In genomic region chr4:169115897-169116254, GRCh38 we compare ENCODE assay signal across 8 cellular contexts.
DNase-seq lines count a peak whose midpoint lies in the region; ATAC-seq and TF ChIP-seq lines count a peak whose summit lies in the region.

No MANE protein-coding gene starts in this region.

- H3K27me3 ChIP-seq in upper lobe of left lung = no peaks in the 10 kb centered on the region

- intact Hi-C loops in left ventricle myocardium superior (cut with micrococcal nuclease) = no loop called here
- intact Hi-C loops in Right ventricle myocardium inferior (cut with DNase I) = no loop called here

- DNase-seq in left ventricle myocardium superior (no peak), Right ventricle myocardium inferior (ENCODE audit: missing footprints) (no peak), hepatic stellate cell (ENCODE audit: low spot score) (peak; percentile 81), upper lobe of left lung (peak in 1 of 2 donors; percentile 84), NCI-H128 (lab: John Stamatoyannopoulos, UW; ENCODE audit: unreplicated experiment) (no peak), NCI-H82 (lab: John Stamatoyannopoulos, UW) (no peak)
- DNase-seq in activated CD8-positive, alpha-beta memory T cell treated with anti-CD3 and anti-CD28 coated beads, Interleukin-2, amount 50 U/mL, for 48 hours = no peak

- peak overlapping the region in 3 of 4 donors; percentile 37 to 69 (median 53) for H3K27ac ChIP-seq in upper lobe of left lung

- 43 to 59% methylated on average over 4 of the region's 4 CpGs for WGBS in upper lobe of left lung, 2 donors

- peaks cover 5 to 60% (median 18%) of the 10 kb centered on the region in 4 donors for H3K36me3 ChIP-seq in upper lobe of left lung

- TF ChIP-seq CTCF in upper lobe of left lung (IDR thresholded peaks at IDR 0.05) = peak in 2 of 6 experiments; percentile 20 to 35

- ATAC-seq in left ventricle myocardium superior (peak; percentile 19), Right ventricle myocardium inferior (no peak), SK-N-SH treated with all-trans-retinoic acid at 6 μM for 48 hours (peak; percentile 92), upper lobe of left lung (ENCODE audit: low FRiP score in 2 of 2) (peak; percentile 65 to 88)

- H3K4me3 ChIP-seq in upper lobe of left lung = no peak overlapping the region

- no peak for TF ChIP-seq EP300 in upper lobe of left lung (IDR thresholded peaks at IDR 0.05)

- no peak for TF ChIP-seq POLR2A in upper lobe of left lung (IDR thresholded peaks at IDR 0.05)

- H3K4me1 ChIP-seq in upper lobe of left lung = peaks cover 0 to 13% (median 0%) of the 10 kb centered on the region in 4 donors

- no peaks in the 10 kb centered on the region for H3K9me3 ChIP-seq in upper lobe of left lung

TF ChIP-seq in SK-N-SH treated with all-trans-retinoic acid at 6 μM for 48 hours, 23 proteins besides CTCF, POLR2A, EP300 and RAD21:
- TF ChIP-seq CSDC2 (CRISPR knock-in tag; IDR thresholded peaks at IDR 0.05) (no peak), ZFP3 (CRISPR knock-in tag; IDR thresholded peaks at IDR 0.05) (no peak), RARB (CRISPR knock-in tag; IDR thresholded peaks at IDR 0.05) (no peak), OSR1 (CRISPR knock-in tag; IDR thresholded peaks at IDR 0.05) (no peak), TOX (CRISPR knock-in tag; IDR thresholded peaks at IDR 0.05; ENCODE audit: borderline replicate concordance) (no peak), ZC3H10 (CRISPR knock-in tag; IDR thresholded peaks at IDR 0.05) (no peak), POU6F1 (CRISPR knock-in tag; IDR thresholded peaks at IDR 0.05; ENCODE audit: borderline replicate concordance, low read depth) (no peak), CSRNP3 (CRISPR knock-in tag; IDR thresholded peaks at IDR 0.05) (no peak), SNAI2 (CRISPR knock-in tag; IDR thresholded peaks at IDR 0.05) (no peak), PPARA (CRISPR knock-in tag; IDR thresholded peaks at IDR 0.05; ENCODE audit: borderline replicate concordance) (no peak), ARNTL (CRISPR knock-in tag; IDR thresholded peaks at IDR 0.05; ENCODE audit: borderline replicate concordance, low read depth) (no peak), TCF4 (CRISPR knock-in tag; IDR thresholded peaks at IDR 0.05; ENCODE audit: borderline replicate concordance) (no peak), ZNF8 (CRISPR knock-in tag; IDR thresholded peaks at IDR 0.05) (no peak), ZNF70 (CRISPR knock-in tag; IDR thresholded peaks at IDR 0.05) (no peak), TSHZ2 (CRISPR knock-in tag; IDR thresholded peaks at IDR 0.05) (no peak), GLIS3 (CRISPR knock-in tag; IDR thresholded peaks at IDR 0.05) (no peak), ZFP30 (CRISPR knock-in tag; IDR thresholded peaks at IDR 0.05) (no peak), BACH2 (CRISPR knock-in tag; IDR thresholded peaks at IDR 0.05; ENCODE audit: borderline replicate concordance) (no peak), ESRRG (CRISPR knock-in tag; IDR thresholded peaks at IDR 0.05) (no peak)
